In the genomic region with DNA sequence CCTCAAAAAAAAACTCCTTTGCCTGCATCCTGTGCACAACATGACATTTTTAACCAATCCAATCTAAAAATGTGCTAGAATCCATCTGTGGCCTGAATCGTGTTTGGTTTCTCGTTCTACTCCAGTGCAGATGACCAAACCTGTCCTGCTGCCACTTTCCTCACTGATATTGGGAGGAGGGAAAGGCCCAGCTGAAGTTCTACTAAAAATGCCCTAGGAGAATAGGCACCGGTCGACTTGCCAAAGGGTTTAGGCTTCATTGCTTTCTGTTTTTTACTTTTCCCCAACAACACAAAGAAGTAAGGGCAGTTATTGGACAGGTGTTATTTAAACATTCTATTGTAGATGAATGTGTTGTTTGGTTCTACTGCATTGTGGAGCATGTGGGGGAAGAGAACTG, we compare ENCODE assay signal across 31 cellular contexts. TPM values are rescaled to one million over a fixed set of nuclear protein-coding genes. Genes with fewer than 3 reads are reported as not detected.
"Had no signal": no experiment of that assay in that cellular context is flagged by ENCODE, and none has a peak within 500 bp of the region (broad histone marks: within the 10 kb centered on the region; RNA-seq: fewer than 3 reads in every experiment).

No MANE protein-coding gene starts in this region.

- H3K27ac Mint-ChIP-seq: activated CD4-positive, alpha-beta memory T cell treated with anti-CD3 and anti-CD28 coated beads, Interleukin-2, amount 10 ng/mL, durations not matched to agents 7 days and 5 days; activated CD4-positive, alpha-beta T cell treated with anti-CD3 and anti-CD28 coated beads, Interleukin-2, amount 10 ng/mL, durations not matched to agents 7 days and 5 days; activated naive CD4-positive, alpha-beta T cell treated with anti-CD3 and anti-CD28 coated beads, Interleukin-2, amount 10 ng/mL, durations not matched to agents 7 days and 5 days; activated naive CD4-positive, alpha-beta T cell treated with anti-CD3 and anti-CD28 coated beads, Interleukin-2, amount 50 U/mL, for 72 hours; activated naive CD8-positive, alpha-beta T cell treated with anti-CD3 and anti-CD28 coated beads, Interleukin-2, amount 10 ng/mL, durations not matched to agents 7 days and 5 days; activated T-helper 2 cell treated with anti-CD3 and anti-CD28 coated beads, Interferon-gamma antibody, Interleukin-2, Interleukin-4, amounts not matched to agents 10 μg/mL and 5 μg/mL and 100 μg/mL, durations not matched to agents 14 hours and 24 hours and 36 hours; brain; WTC11 had no signal

- H3K36me3 Mint-ChIP-seq: activated naive CD4-positive, alpha-beta T cell treated with anti-CD3 and anti-CD28 coated beads, Interleukin-2, amount 10 ng/mL, durations not matched to agents 7 days and 5 days; activated naive CD4-positive, alpha-beta T cell treated with anti-CD3 and anti-CD28 coated beads, Interleukin-2, amount 50 U/mL, for 72 hours; activated naive CD8-positive, alpha-beta T cell treated with anti-CD3 and anti-CD28 coated beads, Interleukin-2, amount 10 ng/mL, durations not matched to agents 7 days and 5 days; brain had no signal

- H3K36me3 ChIP-seq: ascending aorta, breast epithelium, cardiac muscle cell, colonic mucosa, esophagus squamous epithelium, gastroesophageal sphincter, heart right ventricle had no signal

- ATAC-seq: activated naive CD4-positive, alpha-beta T cell treated with anti-CD3 and anti-CD28 coated beads, Interleukin-2, amount 50 U/mL, for 72 hours; activated T-cell treated with anti-CD3 and anti-CD28 coated beads, Interleukin-2, amount 50 U/mL, for 4 hours; gastroesophageal sphincter; heart right ventricle; WTC11 had no signal

- DNase-seq: activated CD4-positive, alpha-beta memory T cell treated with anti-CD3 and anti-CD28 coated beads, Interleukin-2, amount 10 ng/mL, durations not matched to agents 7 days and 5 days; activated CD4-positive, alpha-beta T cell treated with anti-CD3 and anti-CD28 coated beads for 1 hour; activated CD4-positive, alpha-beta T cell treated with anti-CD3 and anti-CD28 coated beads for 4 hours; activated CD4-positive, alpha-beta T cell treated with anti-CD3 and anti-CD28 coated beads, Interleukin-2, amount 10 ng/mL, durations not matched to agents 7 days and 5 days; activated CD4-positive, alpha-beta T cell treated with anti-CD3 and anti-CD28 coated beads, Interleukin-2, amount 50 U/mL, for 4 hours; activated CD8-positive, alpha-beta memory T cell treated with anti-CD3 and anti-CD28 coated beads, Interleukin-2, amount 50 U/mL, for 48 hours; activated effector memory CD4-positive, alpha-beta T cell treated with anti-CD3 and anti-CD28 coated beads, Interleukin-2, amount 50 U/mL, for 16 hours; activated naive CD4-positive, alpha-beta T cell; activated naive CD4-positive, alpha-beta T cell treated with anti-CD3 and anti-CD28 coated beads, Interleukin-2, amount 10 ng/mL, durations not matched to agents 7 days and 5 days; activated naive CD8-positive, alpha-beta T cell treated with anti-CD3 and anti-CD28 coated beads, Interleukin-2, amount 10 ng/mL, durations not matched to agents 7 days and 5 days; activated T-cell treated with anti-CD3 and anti-CD28 coated beads for 4 hours; activated T-cell treated with anti-CD3 and anti-CD28 coated beads, Interleukin-2, amount 50 U/mL, for 4 hours; central memory CD4-positive, alpha-beta T cell; cerebellar nuclear complex; colonic mucosa; effector CD8-positive, alpha-beta T cell; esophagus squamous epithelium; foreskin melanocyte; heart right ventricle; T-helper 2 cell had no signal

- H3K9me3 ChIP-seq: ascending aorta, breast epithelium, colonic mucosa, esophagus squamous epithelium, gastroesophageal sphincter, heart right ventricle had no signal

- FAIRE-seq: endometrium, endothelial cell of umbilical vein had no signal

- H3K27ac ChIP-seq: ascending aorta, breast epithelium, cardiac muscle cell, colonic mucosa, epithelial cell of prostate, esophagus squamous epithelium, gastroesophageal sphincter, heart right ventricle had no signal

- H3K4me1 Mint-ChIP-seq: activated CD4-positive, alpha-beta memory T cell treated with anti-CD3 and anti-CD28 coated beads, Interleukin-2, amount 10 ng/mL, durations not matched to agents 7 days and 5 days; activated naive CD4-positive, alpha-beta T cell treated with anti-CD3 and anti-CD28 coated beads, Interleukin-2, amount 10 ng/mL, durations not matched to agents 7 days and 5 days had no signal

- H3K27me3 ChIP-seq: ascending aorta, breast epithelium, colonic mucosa, esophagus squamous epithelium, gastroesophageal sphincter had no signal

- H3K9me3 Mint-ChIP-seq: activated CD4-positive, alpha-beta memory T cell treated with anti-CD3 and anti-CD28 coated beads, Interleukin-2, amount 10 ng/mL, durations not matched to agents 7 days and 5 days; activated CD4-positive, alpha-beta T cell treated with anti-CD3 and anti-CD28 coated beads, Interleukin-2, amount 10 ng/mL, durations not matched to agents 7 days and 5 days; activated naive CD4-positive, alpha-beta T cell treated with anti-CD3 and anti-CD28 coated beads, Interleukin-2, amount 10 ng/mL, durations not matched to agents 7 days and 5 days; activated naive CD4-positive, alpha-beta T cell treated with anti-CD3 and anti-CD28 coated beads, Interleukin-2, amount 50 U/mL, for 72 hours; activated T-cell treated with anti-CD3 and anti-CD28 coated beads, Interleukin-2, amount 50 U/mL, for 4 hours; activated T-helper 2 cell treated with anti-CD3 and anti-CD28 coated beads, Interferon-gamma antibody, Interleukin-2, Interleukin-4, amounts not matched to agents 10 μg/mL and 5 μg/mL and 100 μg/mL, durations not matched to agents 14 hours and 24 hours and 36 hours had no signal

- H3K4me3 Mint-ChIP-seq: activated CD4-positive, alpha-beta memory T cell treated with anti-CD3 and anti-CD28 coated beads, Interleukin-2, amount 10 ng/mL, durations not matched to agents 7 days and 5 days; activated CD4-positive, alpha-beta T cell treated with anti-CD3 and anti-CD28 coated beads, Interleukin-2, amount 10 ng/mL, durations not matched to agents 7 days and 5 days; activated naive CD4-positive, alpha-beta T cell treated with anti-CD3 and anti-CD28 coated beads, Interleukin-2, amount 10 ng/mL, durations not matched to agents 7 days and 5 days; activated naive CD8-positive, alpha-beta T cell treated with anti-CD3 and anti-CD28 coated beads, Interleukin-2, amount 10 ng/mL, durations not matched to agents 7 days and 5 days; activated T-cell treated with anti-CD3 and anti-CD28 coated beads, Interleukin-2, amount 50 U/mL, for 4 hours; brain; WTC11 had no signal

- H3K4me1 ChIP-seq: ascending aorta, breast epithelium, colonic mucosa, esophagus squamous epithelium, gastroesophageal sphincter, heart right ventricle had no signal

- H3K4me3 ChIP-seq: ascending aorta, breast epithelium, cardiac muscle cell, colonic mucosa, esophagus squamous epithelium, gastroesophageal sphincter, heart right ventricle had no signal

RNA-seq across cellular contexts. Expression of gene FHDC1, which starts 7.8 kb away (rescaled TPM):
- polyA plus RNA-seq: cardiac muscle cell had no signal
